ENCODE assay signal across 10 cellular contexts in genomic region chr13:33312150-33312908, GRCh38. TPM values are rescaled to one million over a fixed set of nuclear protein-coding genes. Genes with fewer than 3 reads are reported as not detected.
DNase-seq lines count a peak whose midpoint lies in the region; ATAC-seq, FAIRE-seq and TF ChIP-seq lines count a peak whose summit lies in the region.
"Had no signal": no experiment of that assay in that cellular context is flagged by ENCODE, and none has a peak within 500 bp of the region (broad histone marks: within the 10 kb centered on the region; RNA-seq: fewer than 3 reads in every experiment).

No MANE protein-coding gene starts in this region.

- no peak overlapping the region for H2AFZ ChIP-seq in HepG2 (ENCODE audit: low read length)

- ATAC-seq in A549 (no peak), HepG2 (no peak), HG02610 (IDR thresholded peaks at IDR 0.05; ENCODE audit: unreplicated experiment) (no peak), HG03442 (IDR thresholded peaks at IDR 0.05; ENCODE audit: unreplicated experiment) (no peak)
- ATAC-seq: stimulated activated effector memory CD8-positive, alpha-beta T cell treated with anti-CD3 and anti-CD28 coated beads, Interleukin-12 subunit alpha, Interleukin-12 subunit beta, amount 100 ng/mL, for 72 hours had no signal

- H3K4me2 ChIP-seq in A549 (no peak overlapping the region), HepG2 (ENCODE audit: low read depth, low read length) (no peak overlapping the region)

- no peaks in the 10 kb centered on the region for H4K20me1 ChIP-seq in HepG2 (ENCODE audit: insufficient read depth, low read length)

- peaks cover 0 to 2% (median 0%) of the 10 kb centered on the region in 5 donors for H3K9me3 Mint-ChIP-seq in CD8-positive, alpha-beta memory T cell

- DNase-seq in A549 (ENCODE audit: low read depth in 1 of 2, low spot score in 1 of 2), result peak in 1 of 2 experiments; percentile 13
- peak; percentile 38 for DNase-seq in HT-29 (ENCODE audit: low spot score)
- no peak for DNase-seq in dorsolateral prefrontal cortex
- DNase-seq in HepG2 (ENCODE audit: low spot score), result peak; percentile 14
- no peak for DNase-seq in CD8-positive, alpha-beta memory T cell
- DNase-seq in COR-L47 (lab: John Stamatoyannopoulos, UW), result no peak
- DNase-seq: activated T-cell treated with anti-CD3 and anti-CD28 coated beads, Interleukin-2, amount 50 U/mL, for 48 hours had no signal

- CTCF ChIA-PET in A549 (lab: Yijun Ruan, JAX), result interaction anchor here (1.2 to 2.2 kb wide), 3 partner anchors 12 to 88 kb away, joined by 3 to 5 read pairs (median 3); no protein-coding TSS in a partner anchor
- CTCF ChIA-PET in HepG2 (lab: Yijun Ruan, JAX; ENCODE audit: low intra/inter-chr PET ratio, low total read pairs), result no interaction called here
- CTCF ChIA-PET in CD8-positive, alpha-beta memory T cell (lab: Charles Lee), result no interaction called here

- no peak overlapping the region for H3K4me3 Mint-ChIP-seq in CD8-positive, alpha-beta memory T cell
- H3K4me3 Mint-ChIP-seq: stimulated activated effector memory CD8-positive, alpha-beta T cell treated with anti-CD3 and anti-CD28 coated beads, Interleukin-12 subunit alpha, Interleukin-12 subunit beta, amount 100 ng/mL, for 72 hours had no signal

- H3K36me3 ChIP-seq in HepG2 (replicated peaks in 1 of 2; ENCODE audit: control insufficient read depth in 1 of 2, insufficient read depth in 2 of 2, low read length in 2 of 2), result no peaks in the 10 kb centered on the region
- H3K36me3 ChIP-seq in CD8-positive, alpha-beta memory T cell (ENCODE audit: insufficient read depth, low read length), result no peaks in the 10 kb centered on the region

- H3K9ac ChIP-seq in HepG2 (ENCODE audit: insufficient read depth, low read depth, low read length), result no peak overlapping the region

- H3K27ac Mint-ChIP-seq in CD8-positive, alpha-beta memory T cell, result no peak overlapping the region
- H3K27ac Mint-ChIP-seq: stimulated activated effector memory CD8-positive, alpha-beta T cell treated with anti-CD3 and anti-CD28 coated beads, Interleukin-12 subunit alpha, Interleukin-12 subunit beta, amount 100 ng/mL, for 72 hours had no signal

- no peak overlapping the region for H3K4me3 ChIP-seq in A549
- H3K4me3 ChIP-seq in dorsolateral prefrontal cortex, result peak overlapping the region in 8 of 59 donors; percentile 1 to 37 (median 15)
- H3K4me3 ChIP-seq in HepG2 (replicated peaks in 1 of 3; ENCODE audit: insufficient read depth in 1 of 3, low read depth in 2 of 3, low read length in 3 of 3), result no peak overlapping the region
- H3K4me3 ChIP-seq in CD8-positive, alpha-beta memory T cell (ENCODE audit: low read length), result no peak overlapping the region

- TF ChIP-seq POLR2A in A549 (IDR thresholded peaks at IDR 0.05; ENCODE audit: low read length) (no peak), HepG2 (IDR thresholded peaks at IDR 0.05; ENCODE audit: insufficient read depth in 1 of 2, low read depth in 2 of 2, low read length in 2 of 2) (no peak)

- no peaks in the 10 kb centered on the region for H3K79me2 ChIP-seq in HepG2 (ENCODE audit: insufficient read depth, low read length)

- WGBS in A549 (ENCODE audit: missing lambda C conversion rate), result 33% methylated on average over 5 of the region's 5 CpGs
- WGBS in HepG2 (ENCODE audit: low lambda C conversion rate), result 85% methylated on average over 5 of the region's 5 CpGs

- intact Hi-C loops in dorsolateral prefrontal cortex (cut with DNase I) (loop anchor here in 1 of 2 donors (5.0 kb wide), 1 partner anchor 725 kb away; the partner anchor contains the start of gene PDS5B), HepG2 (cut with micrococcal nuclease; ENCODE audit: unreplicated experiment) (loop anchor here (2.0 kb wide), 1 partner anchor 84 kb away; no protein-coding TSS in a partner anchor)

- peak; percentile 61 to 68; a peak in 4 of 5 replicates for TF ChIP-seq RAD21 in A549 (conservative IDR thresholded peaks at IDR 0.05 in 1 of 2, IDR thresholded peaks at IDR 0.05 in 1 of 2)
- 0 out of 2 replicates have a peak, but pooled peaks have one; percentile 8 for TF ChIP-seq RAD21 in HepG2 (CRISPR knock-in tag; IDR thresholded peaks at IDR 0.05)

- FAIRE-seq in A549 (lab: Jason Lieb, UNC), result no peak
- peak; percentile 4 for FAIRE-seq in HepG2 (lab: Jason Lieb, UNC)

- no peaks in the 10 kb centered on the region for H3K9me3 ChIP-seq in A549
- no peaks in the 10 kb centered on the region for H3K9me3 ChIP-seq in HepG2 (ENCODE audit: low read length)
- no peaks in the 10 kb centered on the region for H3K9me3 ChIP-seq in CD8-positive, alpha-beta memory T cell (ENCODE audit: low read length)

- H3K27ac ChIP-seq in A549, result peak overlapping the region in 1 of 2 experiments; percentile 36; a peak in 1 of 6 replicates
- peak overlapping the region in 56 of 59 donors; percentile 0 to 81 (median 51) for H3K27ac ChIP-seq in dorsolateral prefrontal cortex
- no peak overlapping the region for H3K27ac ChIP-seq in HepG2 (ENCODE audit: extremely low read length, insufficient read depth, low read length)
- no peak overlapping the region for H3K27ac ChIP-seq in CD8-positive, alpha-beta memory T cell (ENCODE audit: low read depth, low read length)

- peaks cover 0 to 19% of the 10 kb centered on the region in 2 donors for H3K27me3 Mint-ChIP-seq in CD8-positive, alpha-beta memory T cell

- H3K4me1 ChIP-seq in A549 (no peaks in the 10 kb centered on the region), HepG2 (ENCODE audit: insufficient read depth, low read length) (no peaks in the 10 kb centered on the region)
- no peaks in the 10 kb centered on the region for H3K4me1 ChIP-seq in CD8-positive, alpha-beta memory T cell (ENCODE audit: insufficient read depth, low read length)

- in situ Hi-C loops in HepG2 (cut with HindIII; ENCODE audit: extremely low pct_ligation_motif_present, low pct_unique_long_range_greater_than_20kb), result loop anchor here (5.0 kb wide), 1 partner anchor 50 kb away; no protein-coding TSS in a partner anchor

- H3K27me3 ChIP-seq in dorsolateral prefrontal cortex (no peaks in the 10 kb centered on the region), HepG2 (ENCODE audit: control insufficient read depth in 1 of 2, insufficient read depth in 2 of 2, low read length in 2 of 2) (no peaks in the 10 kb centered on the region)
- no peaks in the 10 kb centered on the region for H3K27me3 ChIP-seq in CD8-positive, alpha-beta memory T cell (ENCODE audit: insufficient read depth, low read length, poor library complexity, severe bottlenecking)

- TF ChIP-seq EP300 in A549 (IDR thresholded peaks at IDR 0.05) (no peak), HepG2 (IDR thresholded peaks at IDR 0.05; ENCODE audit: low read depth in 2 of 2, low read length in 2 of 2) (no peak), HepG2 (CRISPR knock-in tag; IDR thresholded peaks at IDR 0.05; ENCODE audit: borderline replicate concordance) (no peak)

- no peaks in the 10 kb centered on the region for H3K4me1 Mint-ChIP-seq in CD8-positive, alpha-beta memory T cell
- H3K4me1 Mint-ChIP-seq: stimulated activated effector memory CD8-positive, alpha-beta T cell treated with anti-CD3 and anti-CD28 coated beads, Interleukin-12 subunit alpha, Interleukin-12 subunit beta, amount 100 ng/mL, for 72 hours had no signal

- H3K36me3 Mint-ChIP-seq in CD8-positive, alpha-beta memory T cell, result no peaks in the 10 kb centered on the region
- H3K36me3 Mint-ChIP-seq: stimulated activated effector memory CD8-positive, alpha-beta T cell treated with anti-CD3 and anti-CD28 coated beads, Interleukin-12 subunit alpha, Interleukin-12 subunit beta, amount 100 ng/mL, for 72 hours had no signal

- no TSS peak for BruUV-seq in HepG2 (replicated peaks; lab: Mats Ljungman, UMichigan)

- TF ChIP-seq CTCF in A549 (IDR thresholded peaks at IDR 0.05) (peak; percentile 35; the same call in 2 of the 3 replicates), dorsolateral prefrontal cortex (IDR thresholded peaks at IDR 0.05 in 54 of 56, conservative IDR thresholded peaks at IDR 0.05 in 2 of 56; ENCODE audit: low read depth in 1 of 56, partially characterized antibody in 56 of 56) (peak; percentile 26 to 81 (median 66)), HepG2 (CRISPR knock-in tag; IDR thresholded peaks at IDR 0.05) (peak; percentile 49)

- POLR2A ChIA-PET in A549 (lab: Yijun Ruan, JAX), result no interaction called here
- POLR2A ChIA-PET in HepG2 (lab: Yijun Ruan, JAX), result no interaction called here
- POLR2A ChIA-PET in CD8-positive, alpha-beta memory T cell (lab: Charles Lee), result no interaction called here

RNA-seq across cellular contexts. Expression of gene STARD13, which starts 26.8 kb away (rescaled TPM):
- 2.8 TPM in 2 replicates for polyA plus RNA-seq in A549 (2011; rRNA removed)
- polyA plus RNA-seq in A549 (2012; cell fraction: cytosol; rRNA removed), result 2.2 and 3.3 TPM in 2 replicates
- polyA plus RNA-seq in A549 (2012; cell fraction: nucleus; rRNA removed), result 4.2 TPM in 2 replicates
- 2.4 to 2.9 TPM (median 2.6 TPM) in 3 replicates for polyA plus RNA-seq in A549 (2017; fragmentation: RNase III; extraction: RNeasy Plus Mini Kit Qiagen cat#74134 plus additional on column Dnase treatment)
- polyA minus RNA-seq in A549 (2011; rRNA and poly(A)+ RNA removed), result 15.0 and 15.6 TPM in 2 replicates
- total RNA-seq in HT-29 (2014; rRNA removed; shearing (Covaris generic)), result 1.1 and 2.3 TPM in 2 replicates
- total RNA-seq in dorsolateral prefrontal cortex, result 10 to 100 TPM; 42.3 to 91.6 (median 62.0) TPM
- 13.8 and 14.3 TPM in 2 replicates for total RNA-seq in HepG2 (2016; rRNA removed; fragmentation: Illumina TruSeq; extraction: Trizol)
- total RNA-seq in HepG2 (2016; cell fraction: cytosol; rRNA removed; fragmentation: Illumina TruSeq; extraction: Trizol; ENCODE audit: low read depth), result 5.1 and 5.3 TPM in 2 replicates
- 13.0 and 13.3 TPM in 2 replicates for total RNA-seq in HepG2 (2016; cell fraction: insoluble cytoplasmic fraction; rRNA removed; fragmentation: Illumina TruSeq; extraction: Trizol)
- 9.4 and 10.5 TPM in 2 replicates for total RNA-seq in HepG2 (2016; cell fraction: membrane; rRNA removed; fragmentation: Illumina TruSeq; extraction: Trizol)
- total RNA-seq in HepG2 (2016; cell fraction: nucleus; rRNA removed; fragmentation: Illumina TruSeq; extraction: Trizol), result 53.4 and 58.4 TPM in 2 replicates
- 10.4 and 12.8 TPM in 2 replicates for polyA plus RNA-seq in HepG2 (2011; rRNA removed)
- polyA plus RNA-seq in HepG2 (2011; cell fraction: cytosol; rRNA removed), result 5.8 and 6.4 TPM in 2 replicates
- 15.9 and 29.1 TPM in 2 replicates for polyA plus RNA-seq in HepG2 (2011; cell fraction: nucleus; rRNA removed)
- 11.9 and 13.6 TPM in 2 replicates for polyA plus RNA-seq in HepG2 (2012)
- 2.0 and 2.1 TPM in 2 replicates for polyA plus RNA-seq in HepG2 (2016; cell fraction: cytosol; fragmentation: Illumina TruSeq; extraction: Trizol; ENCODE audit: low read depth)
- 8.6 and 9.2 TPM in 2 replicates for polyA plus RNA-seq in HepG2 (2016; cell fraction: insoluble cytoplasmic fraction; fragmentation: Illumina TruSeq; extraction: Trizol; ENCODE audit: low read depth)
- 2.3 and 3.4 TPM in 2 replicates for polyA plus RNA-seq in HepG2 (2016; cell fraction: membrane; fragmentation: Illumina TruSeq; extraction: Trizol; ENCODE audit: low read depth)
- 14.9 and 15.9 TPM in 2 replicates for polyA plus RNA-seq in HepG2 (2016; cell fraction: nucleus; fragmentation: Illumina TruSeq; extraction: Trizol; ENCODE audit: insufficient read depth, low read depth)
- polyA minus RNA-seq in HepG2 (2011; rRNA and poly(A)+ RNA removed; ENCODE audit: low replicate concordance), result 7.2 and 67.0 TPM in 2 replicates
- polyA minus RNA-seq in HepG2 (2011; cell fraction: cytosol; rRNA and poly(A)+ RNA removed), result 9.8 and 14.1 TPM in 2 replicates
- 147 and 165 TPM in 2 replicates for polyA minus RNA-seq in HepG2 (2011; cell fraction: nucleus; rRNA and poly(A)+ RNA removed)
- under 1 TPM; 0.40 to 0.48 TPM for total RNA-seq in CD8-positive, alpha-beta memory T cell
- polyA plus RNA-seq in CD8-positive, alpha-beta memory T cell, result not detected

Comparison
In these comparisons a context has a peak if more than half of its experiments do, and no peak if none do; other contexts are left out.
1. DNase-seq: peak in HT-29 (single experiment) and HepG2 (single experiment); none in dorsolateral prefrontal cortex (0 of 10), CD8-positive, alpha-beta memory T cell (0 of 5) and COR-L47 (single experiment).
2. H3K27ac ChIP-seq: peak in dorsolateral prefrontal cortex (56 of 59); none in HepG2 (single experiment) and CD8-positive, alpha-beta memory T cell (single experiment).
3. Of the 38 proteins assayed by ChIP-seq in both HepG2 and A549: peak only in HepG2: none; only in A549: none; in both: CTCF, RAD21 and SMC3; in neither: 35.
4. Peak in every context shown above with its lines, with median percentiles within 50 percentile points of each other: CTCF ChIP-seq.